Comparison of ENCODE assay signal across 37 cellular contexts in genomic region chr2:226669249-226669648, GRCh38.
"Had no signal": no experiment of that assay in that cellular context is flagged by ENCODE, and none has a peak within 500 bp of the region (broad histone marks: within the 10 kb centered on the region; RNA-seq: fewer than 3 reads in every experiment).

No MANE protein-coding gene starts in this region.

- H2AFZ ChIP-seq: PC-9 had no signal

- H3K27me3 ChIP-seq: adrenal gland, brain microvascular endothelial cell, cardiac muscle cell, MG63 had no signal

- H3K27ac Mint-ChIP-seq: activated B cell treated with CpG ODN at 0.5 μM for 24 hours; activated CD4-positive, alpha-beta memory T cell treated with anti-CD3 and anti-CD28 coated beads for 36 hours; activated naive CD4-positive, alpha-beta T cell treated with anti-CD3 and anti-CD28 coated beads for 36 hours; activated naive CD4-positive, alpha-beta T cell treated with anti-CD3 and anti-CD28 coated beads, Interleukin-2, amount 50 U/mL, for 72 hours; activated T-helper 1 cell treated with anti-CD3 and anti-CD28 coated beads, Interleukin-12 subunit alpha, Interleukin-12 subunit beta, Interleukin-2, Interleukin-4 antibody, amounts not matched to agents 30 ng/mL and 10 ng/mL and 1 ng/mL, durations not matched to agents 14 hours and 24 hours and 36 hours had no signal

- H3K9me3 ChIP-seq: adrenal gland, MG63 had no signal

- DNase-seq: activated B cell treated with CpG ODN at 0.5 μM for 24 hours; activated CD4-positive, alpha-beta memory T cell treated with anti-CD3 and anti-CD28 coated beads for 36 hours; activated CD4-positive, alpha-beta T cell treated with anti-CD3 and anti-CD28 coated beads for 4 hours; activated CD4-positive, alpha-beta T cell treated with anti-CD3 and anti-CD28 coated beads, Interleukin-2, amount 50 U/mL, for 1 hour; activated CD4-positive, CD25-positive, alpha-beta regulatory T cell treated with anti-CD3 and anti-CD28 coated beads, Interleukin-2, amount 50 U/mL, for 72 hours; activated CD8-positive, alpha-beta memory T cell treated with anti-CD3 and anti-CD28 coated beads, Interleukin-2, amount 50 U/mL, for 4 hours; activated gamma-delta T cell treated with Interleukin-2 at 50 U/mL for 16 hours; activated naive CD4-positive, alpha-beta T cell treated with anti-CD3 and anti-CD28 coated beads for 36 hours; activated T-cell treated with anti-CD3 and anti-CD28 coated beads for 4 hours; activated T-cell treated with anti-CD3 and anti-CD28 coated beads, Interleukin-2, amount 50 U/mL, for 4 hours; adrenal gland; anterior cingulate cortex; brain microvascular endothelial cell; Kasumi-1; MG63; NCI-H1048; NCI-H1105 treated with DMSO at 0.1 percent for 48 hours; NCI-H1436; NCI-H1694 treated with DMSO at 0.1 percent for 48 hours; NCI-H2029; NCI-H345; NCI-H524 treated with DMSO at 0.1 percent for 48 hours; PC-9; SIG-M5; SW 1271; T-helper 1 cell; T-helper 2 cell; T-helper 9 cell had no signal

- H3K4me3 ChIP-seq: adrenal gland, cardiac muscle cell, MG63, PC-9 had no signal

- H3K36me3 ChIP-seq: adrenal gland, brain microvascular endothelial cell, cardiac muscle cell, MG63 had no signal

- H3K9me3 Mint-ChIP-seq: activated B cell treated with CpG ODN at 0.5 μM for 24 hours; activated CD4-positive, alpha-beta memory T cell treated with anti-CD3 and anti-CD28 coated beads for 36 hours; activated naive CD4-positive, alpha-beta T cell treated with anti-CD3 and anti-CD28 coated beads for 36 hours; activated T-cell treated with anti-CD3 and anti-CD28 coated beads, Interleukin-2, amount 50 U/mL, for 4 hours; activated T-helper 1 cell treated with anti-CD3 and anti-CD28 coated beads, Interleukin-12 subunit alpha, Interleukin-12 subunit beta, Interleukin-2, Interleukin-4 antibody, amounts not matched to agents 30 ng/mL and 10 ng/mL and 1 ng/mL, durations not matched to agents 14 hours and 24 hours and 36 hours; central memory CD8-positive, alpha-beta T cell had no signal

- H3K4me3 Mint-ChIP-seq: activated B cell treated with CpG ODN at 0.5 μM for 24 hours; activated CD4-positive, alpha-beta memory T cell treated with anti-CD3 and anti-CD28 coated beads for 36 hours; activated naive CD4-positive, alpha-beta T cell treated with anti-CD3 and anti-CD28 coated beads for 36 hours; activated T-cell treated with anti-CD3 and anti-CD28 coated beads, Interleukin-2, amount 50 U/mL, for 4 hours; activated T-helper 1 cell treated with anti-CD3 and anti-CD28 coated beads, Interleukin-12 subunit alpha, Interleukin-12 subunit beta, Interleukin-2, Interleukin-4 antibody, amounts not matched to agents 30 ng/mL and 10 ng/mL and 1 ng/mL, durations not matched to agents 14 hours and 24 hours and 36 hours; central memory CD8-positive, alpha-beta T cell had no signal

- H3K4me2 ChIP-seq: PC-9 had no signal

- H3K27ac ChIP-seq: adrenal gland, brain microvascular endothelial cell, cardiac muscle cell, PC-9, RWPE1, VCaP had no signal

- ATAC-seq: activated naive CD4-positive, alpha-beta T cell treated with anti-CD3 and anti-CD28 coated beads, Interleukin-2, amount 50 U/mL, for 72 hours; activated T-cell treated with anti-CD3 and anti-CD28 coated beads, Interleukin-2, amount 50 U/mL, for 4 hours; Right ventricle myocardium inferior; SK-N-SH treated with all-trans-retinoic acid at 6 μM for 48 hours had no signal

- H3K4me1 Mint-ChIP-seq: activated B cell treated with CpG ODN at 0.5 μM for 24 hours had no signal

- H3K36me3 Mint-ChIP-seq: activated CD4-positive, alpha-beta memory T cell treated with anti-CD3 and anti-CD28 coated beads for 36 hours; activated naive CD4-positive, alpha-beta T cell treated with anti-CD3 and anti-CD28 coated beads, Interleukin-2, amount 50 U/mL, for 72 hours had no signal

- FAIRE-seq: RCC 7860 had no signal
